In genomic region chr12:128190052-128190451, GRCh38 we compare ENCODE assay signal across 29 cellular contexts.
"Had no signal": no experiment of that assay in that cellular context is flagged by ENCODE, and none has a peak within 500 bp of the region (broad histone marks: within the 10 kb centered on the region; RNA-seq: fewer than 3 reads in every experiment).

No MANE protein-coding gene starts in this region.

- H3K27ac ChIP-seq: brain microvascular endothelial cell, epithelial cell of prostate, esophagus squamous epithelium, gastroesophageal sphincter, heart right ventricle had no signal

- H3K4me3 ChIP-seq: esophagus squamous epithelium, gastroesophageal sphincter, heart right ventricle had no signal

- H3K9me3 ChIP-seq: gastroesophageal sphincter had no signal

- DNase-seq: activated CD4-positive, alpha-beta memory T cell treated with anti-CD3 and anti-CD28 coated beads, Interleukin-2, amount 10 ng/mL, durations not matched to agents 7 days and 5 days; activated CD4-positive, alpha-beta T cell treated with anti-CD3 and anti-CD28 coated beads for 1 hour; activated CD4-positive, alpha-beta T cell treated with anti-CD3 and anti-CD28 coated beads for 4 hours; activated CD4-positive, alpha-beta T cell treated with anti-CD3 and anti-CD28 coated beads, Interleukin-2, amount 10 ng/mL, durations not matched to agents 7 days and 5 days; activated CD4-positive, alpha-beta T cell treated with anti-CD3 and anti-CD28 coated beads, Interleukin-2, amount 50 U/mL, for 4 hours; activated effector memory CD4-positive, alpha-beta T cell treated with Interleukin-2 at 50 U/mL for 16 hours; activated gamma-delta T cell treated with Interleukin-2 at 50 U/mL for 16 hours; activated naive CD4-positive, alpha-beta T cell treated with anti-CD3 and anti-CD28 coated beads, Interleukin-2, amount 50 U/mL, for 16 hours; activated naive CD4-positive, alpha-beta T cell treated with Interleukin-2 at 50 U/mL for 16 hours; activated T-cell treated with anti-CD3 and anti-CD28 coated beads, Interleukin-2, amount 50 U/mL, for 4 hours; amniotic stem cell; brain microvascular endothelial cell; cortex of kidney; dermis blood vessel endothelial cell; effector CD8-positive, alpha-beta T cell; esophagus squamous epithelium; foreskin melanocyte; heart right ventricle; T-helper 1 cell; T-helper 17 cell; T1000 had no signal

- H3K36me3 ChIP-seq: brain microvascular endothelial cell, esophagus squamous epithelium, gastroesophageal sphincter, heart right ventricle had no signal

- H3K27me3 ChIP-seq: brain microvascular endothelial cell, esophagus squamous epithelium had no signal

- ATAC-seq: activated T-cell treated with anti-CD3 and anti-CD28 coated beads, Interleukin-2, amount 50 U/mL, for 4 hours; activated T-helper 17 cell treated with anti-CD3 and anti-CD28 coated beads, Interleukin-2, amount 50 U/mL, for 72 hours; gastroesophageal sphincter; T-helper 17 cell; WTC11 had no signal

- FAIRE-seq: astrocyte, colon, endometrium, endothelial cell of umbilical vein had no signal

- H3K4me1 ChIP-seq: esophagus squamous epithelium, gastroesophageal sphincter, heart right ventricle had no signal
